In the genomic region with DNA sequence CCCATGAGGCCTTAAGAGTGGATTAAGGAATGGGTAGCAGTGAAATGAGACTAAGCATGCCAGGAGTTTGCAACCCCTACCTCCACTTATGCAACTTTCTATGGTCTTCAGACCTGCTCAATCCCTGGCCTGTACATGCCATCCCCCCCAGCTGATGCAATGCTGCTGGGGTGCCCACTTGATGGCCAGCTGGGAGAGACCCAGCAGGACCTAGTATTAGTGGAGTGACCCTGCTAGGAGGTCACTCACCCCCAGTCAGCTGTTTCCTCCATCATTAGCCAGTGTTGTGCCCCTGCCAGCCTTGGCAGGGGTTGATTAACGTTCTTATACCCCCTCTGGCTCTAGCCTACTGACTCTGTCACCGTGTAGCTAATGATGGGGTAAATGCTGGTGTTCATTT, we compare ENCODE assay signal across 6 cellular contexts.
"Had no signal": no experiment of that assay in that cellular context is flagged by ENCODE, and none has a peak within 500 bp of the region (broad histone marks: within the 10 kb centered on the region; RNA-seq: fewer than 3 reads in every experiment).

No MANE protein-coding gene starts in this region.

- H3K27ac ChIP-seq: HL-60, KMS-11 had no signal

- H3K4me3 ChIP-seq: K562 had no signal

- DNase-seq: IMR-90, KBM-7, KG1 had no signal
